Comparison of ENCODE assay signal across 13 cellular contexts in genomic region chr2:54274781-54275242, GRCh38. TPM values are rescaled to one million over a fixed set of nuclear protein-coding genes. Genes with fewer than 3 reads are reported as not detected.
A peak's percentile ranks its signal among the peaks of the same experiment; 100 is the strongest.
DNase-seq lines count a peak whose midpoint lies in the region; ATAC-seq, FAIRE-seq and TF ChIP-seq lines count a peak whose summit lies in the region.
"Had no signal": no experiment of that assay in that cellular context is flagged by ENCODE, and none has a peak within 500 bp of the region (broad histone marks: within the 10 kb centered on the region; RNA-seq: fewer than 3 reads in every experiment).

No MANE protein-coding gene starts in this region.

- H3K4me2 ChIP-seq in A549 (peak overlapping the region; percentile 34; the same call in 2 of the 3 replicates), GM23248 (ENCODE audit: unreplicated experiment) (peak overlapping the region; percentile 56)

- H3K9me2 ChIP-seq in GM23248 (ENCODE audit: insufficient read depth) = no peaks in the 10 kb centered on the region

- in situ Hi-C loops in GM23248 (cut with MboI) = no loop called here

- no peak for TF ChIP-seq EP300 in A549 (IDR thresholded peaks at IDR 0.05)

- H4K20me1 ChIP-seq in GM23248 (ENCODE audit: insufficient read depth) = no peaks in the 10 kb centered on the region

- H3K9ac ChIP-seq in GM23248 (peak overlapping the region; percentile 69), SK-N-MC (ENCODE audit: insufficient read length) (peak overlapping the region; percentile 82)

- TF ChIP-seq RAD21 in A549 (conservative IDR thresholded peaks at IDR 0.05 in 1 of 2, IDR thresholded peaks at IDR 0.05 in 1 of 2) = no peak

- 13% methylated on average over 1 of the region's 1 CpG for WGBS in A549 (ENCODE audit: missing lambda C conversion rate)
- WGBS in GM23248 (ENCODE audit: low coverage in 1 of 2, low lambda C conversion rate in 2 of 2, missing lambda C conversion rate in 2 of 2), 2 experiments = 0 to 3% methylated on average over 1 of the region's 1 CpG

- H3K36me3 ChIP-seq in GM23248 (ENCODE audit: low read depth) (no peaks in the 10 kb centered on the region), SK-N-MC (ENCODE audit: insufficient read depth, low read length) (no peaks in the 10 kb centered on the region)
- H3K36me3 ChIP-seq: thoracic aorta had no signal

- TF ChIP-seq CTCF in A549 (IDR thresholded peaks at IDR 0.05) = no peak

- H2AFZ ChIP-seq in GM23248 = peak overlapping the region; percentile 77

- ATAC-seq in A549 (no peak), HG03565 (IDR thresholded peaks at IDR 0.05; ENCODE audit: unreplicated experiment) (no peak)

- peak; percentile 74 for FAIRE-seq in A549 (lab: Jason Lieb, UNC)

- H3K79me2 ChIP-seq in GM23248 (ENCODE audit: insufficient read depth) = no peaks in the 10 kb centered on the region

- H3K27ac ChIP-seq in A549 (peak overlapping the region; percentile 61 to 78; a peak in 4 of 6 replicates), GM23248 (peak overlapping the region; percentile 73), SK-N-MC (peak overlapping the region; percentile 93)
- H3K27ac ChIP-seq: thoracic aorta had no signal

- CTCF ChIA-PET in A549 (lab: Yijun Ruan, JAX) = interaction anchor here (0.6 kb wide), 1 partner anchor 56 kb away, joined by 4 read pairs; no protein-coding TSS in a partner anchor

- DNase-seq in A549 (ENCODE audit: low read depth in 1 of 2, low spot score in 1 of 2) (peak in 1 of 2 experiments; percentile 23), GM23248 (peak; percentile 81), SK-N-MC (ENCODE audit: low read depth, low spot score) (peak; percentile 79), fibroblast of the conjunctiva (ENCODE audit: low read depth) (peak; percentile 85), DMS79 (lab: John Stamatoyannopoulos, UW) (no peak), iPS-NIHi7 (ENCODE audit: extremely low spot score) (no peak), NCI-H226 (no peak)
- DNase-seq: activated B cell treated with CpG ODN at 0.5 μM for 24 hours, foreskin melanocyte, NCI-H524 had no signal

- POLR2A ChIA-PET in A549 (lab: Yijun Ruan, JAX) = no interaction called here

- H3K9me3 ChIP-seq in A549 (peaks cover 2% of the 10 kb centered on the region; the same call in 2 of the 3 replicates), GM23248 (ENCODE audit: low read depth) (no peaks in the 10 kb centered on the region), SK-N-MC (ENCODE audit: low read depth, low read length) (no peaks in the 10 kb centered on the region)
- H3K9me3 ChIP-seq: thoracic aorta had no signal

- no peaks in the 10 kb centered on the region for H3K27me3 ChIP-seq in GM23248 (replicated peaks; ENCODE audit: insufficient read depth)

- H3K4me3 ChIP-seq in A549 (no peak overlapping the region), GM23248 (peak overlapping the region; percentile 28; the same call in 1 of the 2 replicates), SK-N-MC (peak overlapping the region; percentile 24; the same call in 1 of the 2 replicates)
- H3K4me3 ChIP-seq: thoracic aorta had no signal

- TF ChIP-seq POLR2A in A549 (IDR thresholded peaks at IDR 0.05; ENCODE audit: low read length) = no peak

- H3F3A ChIP-seq in GM23248 (ENCODE audit: insufficient read depth) = peaks cover 11% of the 10 kb centered on the region; the same call in 1 of the 2 replicates

- H3K4me1 ChIP-seq in A549 = peaks cover 8% of the 10 kb centered on the region; the same call in 2 of the 3 replicates
- H3K4me1 ChIP-seq in GM23248 (ENCODE audit: insufficient read depth) = peaks cover 20% of the 10 kb centered on the region

TF ChIP-seq in A549, 52 proteins besides CTCF, POLR2A, EP300 and RAD21:
- TF ChIP-seq TP53 (CRISPR knock-in tag; IDR thresholded peaks at IDR 0.05) = no peak
- TF ChIP-seq NFE2L2 (conservative IDR thresholded peaks at IDR 0.05; ENCODE audit: low read length) = no peak
- TF ChIP-seq CEBPB (IDR thresholded peaks at IDR 0.05) = 0 out of 4 replicates have a peak, but pooled peaks of 1 of the 2 experiments have one; percentile 24
- TF ChIP-seq ELK1 (IDR thresholded peaks at IDR 0.05; ENCODE audit: low read depth, low read length) = no peak
- TF ChIP-seq SREBF2 (IDR thresholded peaks at IDR 0.05) = no peak
TF ChIP-seq in A549: peak in this region for 1.

RNA-seq across cellular contexts. Expression of gene TSPYL6, which starts 18.8 kb away (rescaled TPM):
- polyA plus RNA-seq in A549 (2011; rRNA removed) = not detected in 2 replicates
- polyA plus RNA-seq in A549 (2012; cell fraction: cytosol; rRNA removed) = not detected in 2 replicates
- not detected in 2 replicates for polyA plus RNA-seq in A549 (2012; cell fraction: nucleus; rRNA removed)
- not detected in 3 replicates for polyA plus RNA-seq in A549 (2017; fragmentation: RNase III; extraction: RNeasy Plus Mini Kit Qiagen cat#74134 plus additional on column Dnase treatment)
- not detected in 2 replicates for polyA minus RNA-seq in A549 (2011; rRNA and poly(A)+ RNA removed)
- not detected in 2 replicates for total RNA-seq in GM23248 (2014; rRNA removed; shearing (Covaris generic))
- polyA plus RNA-seq in GM23248 (2016; fragmentation: Nextera tagmentation; extraction: Ambion mirVana) = not detected in 2 replicates
- total RNA-seq: activated B cell treated with CpG ODN at 0.5 μM for 24 hours, mucosa of gallbladder had no signal

Comparison
In these comparisons a context has a peak if more than half of its experiments do, and no peak if none do; other contexts are left out.
1. DNase-seq: peak in GM23248 (single experiment), SK-N-MC (single experiment) and fibroblast of the conjunctiva (single experiment); none in DMS79 (single experiment), iPS-NIHi7 (single experiment) and NCI-H226 (single experiment).
2. Peak in every context shown above with its lines, with median percentiles within 50 percentile points of each other: H3K27ac ChIP-seq.